ENCODE assay signal across 15 cellular contexts in the genomic region with DNA sequence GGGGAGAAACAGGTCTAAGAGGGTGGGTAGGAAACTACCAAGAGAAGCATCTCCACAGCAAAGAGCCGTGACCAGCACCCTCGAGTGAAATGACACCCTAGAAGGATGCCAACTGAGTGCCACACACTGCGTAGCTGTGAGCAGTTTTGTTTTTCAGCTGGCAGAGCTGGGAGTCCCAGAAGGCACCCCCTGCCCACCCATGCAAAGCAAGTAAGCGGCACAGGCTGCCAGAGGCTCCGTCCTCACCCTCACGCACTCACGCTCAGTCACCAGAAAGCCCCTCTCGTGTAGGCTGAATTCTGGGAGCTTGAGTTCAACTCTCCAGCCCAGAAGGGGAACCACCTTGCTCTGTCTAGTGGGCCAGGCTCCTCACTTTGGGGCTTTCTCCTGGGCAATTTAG.
DNase-seq lines count a peak whose midpoint lies in the region; ATAC-seq and TF ChIP-seq lines count a peak whose summit lies in the region.
"Had no signal": no experiment of that assay in that cellular context is flagged by ENCODE, and none has a peak within 500 bp of the region (broad histone marks: within the 10 kb centered on the region; RNA-seq: fewer than 3 reads in every experiment).

No MANE protein-coding gene starts in this region.

- no peak for DNase-seq in CD8-positive, alpha-beta T cell
- peak; percentile 65 for DNase-seq in germinal center (ENCODE audit: low spot score)
- no peak for DNase-seq in HuH-7 (ENCODE audit: low spot score)
- DNase-seq in activated CD4-positive, CD25-positive, alpha-beta regulatory T cell treated with anti-CD3 and anti-CD28 coated beads, Interleukin-2, amount 50 U/mL, for 72 hours: no peak
- DNase-seq in osteoblast (ENCODE audit: insufficient read length, low spot score, missing footprints): no peak
- DNase-seq: adrenal gland, DMS53, midbrain, NCI-H1436, NCI-H446 treated with DMSO at 0.1 percent for 48 hours had no signal

- no peak overlapping the region for H3K4me3 Mint-ChIP-seq in CD8-positive, alpha-beta T cell
- H3K4me3 Mint-ChIP-seq: WTC11 had no signal

- CTCF ChIA-PET in CD8-positive, alpha-beta T cell (lab: Charles Lee): no interaction called here

- intact Hi-C loops in CD8-positive, alpha-beta T cell (cut with DNase I, micrococcal nuclease): no loop called here

- no peak for TF ChIP-seq CTCF in CD8-positive, alpha-beta T cell (IDR thresholded peaks at IDR 0.05)
- no peak for TF ChIP-seq CTCF in osteoblast (IDR thresholded peaks at IDR 0.05; ENCODE audit: extremely low read depth, low read depth, low read length)

- POLR2A ChIA-PET in CD8-positive, alpha-beta T cell (lab: Charles Lee): no interaction called here

- no peaks in the 10 kb centered on the region for H4K20me1 ChIP-seq in osteoblast (ENCODE audit: insufficient read depth, low read length)

- H3K4me1 Mint-ChIP-seq in CD8-positive, alpha-beta T cell (ENCODE audit: low read depth): peaks cover 9% of the 10 kb centered on the region

- no peaks in the 10 kb centered on the region for H3K36me3 ChIP-seq in CD8-positive, alpha-beta T cell (ENCODE audit: insufficient read depth, low read length)
- H3K36me3 ChIP-seq in osteoblast (ENCODE audit: insufficient read depth, low read length): no peaks in the 10 kb centered on the region
- H3K36me3 ChIP-seq: adrenal gland had no signal

- H3K36me3 Mint-ChIP-seq in CD8-positive, alpha-beta T cell: no peaks in the 10 kb centered on the region
- H3K36me3 Mint-ChIP-seq: WTC11 had no signal

- no peaks in the 10 kb centered on the region for H3K27me3 Mint-ChIP-seq in CD8-positive, alpha-beta T cell (ENCODE audit: low read depth)

- no peak overlapping the region for H3K27ac ChIP-seq in CD8-positive, alpha-beta T cell (ENCODE audit: low read depth, low read length)
- H3K27ac ChIP-seq in osteoblast (ENCODE audit: low read depth, low read length): no peak overlapping the region
- H3K27ac ChIP-seq: adrenal gland, parathyroid adenoma had no signal

- no peaks in the 10 kb centered on the region for H3K4me1 ChIP-seq in CD8-positive, alpha-beta T cell (ENCODE audit: insufficient read depth, low read length)
- no peaks in the 10 kb centered on the region for H3K4me1 ChIP-seq in osteoblast (ENCODE audit: insufficient read depth, low read length)
- H3K4me1 ChIP-seq: parathyroid adenoma had no signal

- H3K27me3 ChIP-seq in CD8-positive, alpha-beta T cell (ENCODE audit: insufficient read depth, low read length): no peaks in the 10 kb centered on the region
- no peaks in the 10 kb centered on the region for H3K27me3 ChIP-seq in osteoblast (ENCODE audit: insufficient read depth, low read length)
- H3K27me3 ChIP-seq: adrenal gland had no signal

- ATAC-seq in CD8-positive, alpha-beta T cell: peak; percentile 40
- ATAC-seq in GM18870 (IDR thresholded peaks at IDR 0.05; ENCODE audit: unreplicated experiment) (peak; percentile 28), HG02763 (IDR thresholded peaks at IDR 0.05; ENCODE audit: unreplicated experiment) (peak; percentile 37), HG02970 (IDR thresholded peaks at IDR 0.05; ENCODE audit: low FRiP score, unreplicated experiment) (no peak)
- ATAC-seq: WTC11 had no signal

- H3K9me3 ChIP-seq in CD8-positive, alpha-beta T cell (ENCODE audit: low read length): no peaks in the 10 kb centered on the region
- no peaks in the 10 kb centered on the region for H3K9me3 ChIP-seq in osteoblast (ENCODE audit: low read depth, low read length)
- H3K9me3 ChIP-seq: adrenal gland had no signal

- no peak overlapping the region for H3K4me2 ChIP-seq in osteoblast (ENCODE audit: insufficient read depth, low read length)

- H3K4me3 ChIP-seq in CD8-positive, alpha-beta T cell (ENCODE audit: low read depth, low read length): no peak overlapping the region
- no peak overlapping the region for H3K4me3 ChIP-seq in osteoblast (ENCODE audit: insufficient read depth, low read length)
- H3K4me3 ChIP-seq: adrenal gland had no signal

- H3K9me3 Mint-ChIP-seq in CD8-positive, alpha-beta T cell: no peaks in the 10 kb centered on the region

- H3K79me2 ChIP-seq in osteoblast (ENCODE audit: insufficient read depth, low read length): no peaks in the 10 kb centered on the region
- H3K79me2 ChIP-seq: parathyroid adenoma had no signal

- H2AFZ ChIP-seq in osteoblast (ENCODE audit: low read length): no peak overlapping the region
- H2AFZ ChIP-seq: parathyroid adenoma had no signal

- H3K27ac Mint-ChIP-seq in CD8-positive, alpha-beta T cell: no peak overlapping the region
- H3K27ac Mint-ChIP-seq: WTC11 had no signal
